In genomic region chr2:151049746-151050145, GRCh38 we compare ENCODE assay signal across 19 cellular contexts.
A peak's percentile ranks its signal among the peaks of the same experiment; 100 is the strongest.
DNase-seq lines count a peak whose midpoint lies in the region; ATAC-seq, FAIRE-seq and TF ChIP-seq lines count a peak whose summit lies in the region.
"Had no signal": no experiment of that assay in that cellular context is flagged by ENCODE, and none has a peak within 500 bp of the region (broad histone marks: within the 10 kb centered on the region; RNA-seq: fewer than 3 reads in every experiment).

No MANE protein-coding gene starts in this region.

- H3K9ac ChIP-seq in endothelial cell of umbilical vein (replicated peaks; ENCODE audit: extremely low read depth, insufficient read depth, low read length) (no peak overlapping the region), liver (ENCODE audit: low read depth in 1 of 2, low read length in 2 of 2) (no peak overlapping the region)

- no peak overlapping the region for H3K4me2 ChIP-seq in endothelial cell of umbilical vein (ENCODE audit: insufficient read depth, low read length)

- H3K4me3 ChIP-seq in endothelial cell of umbilical vein (replicated peaks in 1 of 3; ENCODE audit: insufficient read depth in 1 of 3, low read depth in 1 of 3, low read length in 3 of 3) (no peak overlapping the region), liver (ENCODE audit: low read depth in 1 of 3, low read length in 3 of 3) (no peak overlapping the region), dorsolateral prefrontal cortex (no peak overlapping the region)
- H3K4me3 ChIP-seq: gastroesophageal sphincter, mucosa of descending colon had no signal

- CTCF ChIA-PET in endothelial cell of umbilical vein (lab: Charles Lee) = interaction anchor here (1.4 to 2.5 kb wide), 3 partner anchors 18 to 1453 kb away, joined by 4 to 50 read pairs (median 10); no protein-coding TSS in a partner anchor

- no peaks in the 10 kb centered on the region for H4K20me1 ChIP-seq in endothelial cell of umbilical vein (replicated peaks; ENCODE audit: control insufficient read depth, extremely low read depth, insufficient read depth, low read length)

- TF ChIP-seq RAD21 in liver (IDR thresholded peaks at IDR 0.05) = peak in 1 of 2 donors; percentile 53

- no peak overlapping the region for H3K27ac ChIP-seq in endothelial cell of umbilical vein (ENCODE audit: insufficient read depth, low read depth, low read length)
- peak overlapping the region in 1 of 2 donors; percentile 13 for H3K27ac ChIP-seq in liver (ENCODE audit: low read depth in 1 of 2, low read length in 2 of 2)
- no peak overlapping the region for H3K27ac ChIP-seq in dorsolateral prefrontal cortex
- H3K27ac ChIP-seq: gastroesophageal sphincter had no signal

- dilution Hi-C loops in endothelial cell of umbilical vein (cut with MboI; ENCODE audit: extremely low pct_ligation_motif_present, low sequenced_read_pairs) = no loop called here

- intact Hi-C loops in endothelial cell of umbilical vein (cut with micrococcal nuclease) (loop anchor here (2.0 to 5.0 kb wide), 3 partner anchors 189 to 907 kb away; partner anchors contain the start of gene RND3), dorsolateral prefrontal cortex (cut with DNase I) (loop anchor here (5.0 kb wide), 1 partner anchor 1452 kb away; no protein-coding TSS in a partner anchor)

- no TSS peak for BruUV-seq in endothelial cell of umbilical vein (replicated peaks; lab: Mats Ljungman, UMichigan)

- H3K9me1 ChIP-seq in endothelial cell of umbilical vein (replicated peaks; ENCODE audit: control insufficient read depth, extremely low read depth, insufficient read depth, low read length) = no peaks in the 10 kb centered on the region

- 25% methylated on average over 1 of the region's 1 CpG for WGBS in liver

- H3K4me1 ChIP-seq in endothelial cell of umbilical vein (ENCODE audit: control insufficient read depth, extremely low read depth, insufficient read depth, low read length) (no peaks in the 10 kb centered on the region), liver (ENCODE audit: control insufficient read depth in 4 of 4, insufficient read depth in 4 of 4, low read length in 3 of 4) (peaks cover 3 to 14% (median 7%) of the 10 kb centered on the region in 4 donors)
- H3K4me1 ChIP-seq: BE2C, gastroesophageal sphincter had no signal

- H3K27me3 ChIP-seq in endothelial cell of umbilical vein (ENCODE audit: control insufficient read depth in 2 of 2, insufficient read depth in 2 of 2, low read length in 2 of 2) = no peaks in the 10 kb centered on the region
- H3K27me3 ChIP-seq in liver (ENCODE audit: control insufficient read depth in 4 of 4, insufficient read depth in 4 of 4, low read length in 3 of 4) = no peaks in the 10 kb centered on the region
- peaks cover 0 to 9% (median 0%) of the 10 kb centered on the region in 45 donors for H3K27me3 ChIP-seq in dorsolateral prefrontal cortex
- H3K27me3 ChIP-seq: BE2C, gastroesophageal sphincter had no signal

- no peak for TF ChIP-seq POLR2A in endothelial cell of umbilical vein (IDR thresholded peaks at IDR 0.05; ENCODE audit: low read depth, low read length)

- no peaks in the 10 kb centered on the region for H3K36me3 ChIP-seq in endothelial cell of umbilical vein (ENCODE audit: control insufficient read depth in 2 of 2, extremely low read depth in 1 of 2, insufficient read depth in 2 of 2, low read length in 2 of 2)
- no peaks in the 10 kb centered on the region for H3K36me3 ChIP-seq in liver (ENCODE audit: control insufficient read depth in 4 of 4, insufficient read depth in 3 of 4, low read depth in 1 of 4, low read length in 3 of 4)
- H3K36me3 ChIP-seq: BE2C, gastroesophageal sphincter had no signal

- DNase-seq in EH (ENCODE audit: low read depth) (peak; percentile 61), RCC 7860 (ENCODE audit: low spot score) (peak; percentile 82), endothelial cell of umbilical vein (ENCODE audit: low read depth, low spot score) (peak; percentile 13), dorsolateral prefrontal cortex (no peak)
- DNase-seq in activated CD8-positive, alpha-beta memory T cell treated with anti-CD3 and anti-CD28 coated beads for 24 hours = no peak
- no peak for DNase-seq in stimulated activated CD4-positive, alpha-beta T cell treated with anti-CD3 and anti-CD28 coated beads, Interleukin-12 subunit alpha, Interleukin-12 subunit beta, amount 100 ng/mL, for 4 hours
- DNase-seq: activated CD4-positive, alpha-beta T cell treated with anti-CD3 and anti-CD28 coated beads for 48 hours; activated naive CD8-positive, alpha-beta T cell treated with anti-CD3 and anti-CD28 coated beads, Interleukin-2, amount 50 U/mL, for 24 hours; activated T-cell treated with anti-CD3 and anti-CD28 coated beads, Interleukin-2, amount 50 U/mL, for 4 hours; BE2C; H9; mucosa of descending colon; NCI-H2029; RPMI8226; substantia nigra; T-helper 2 cell had no signal

- H3K9me3 ChIP-seq in endothelial cell of umbilical vein (replicated peaks; ENCODE audit: control insufficient read depth, insufficient read depth, low read length) (no peaks in the 10 kb centered on the region), liver (ENCODE audit: control insufficient read depth in 4 of 4, low read length in 3 of 4) (no peaks in the 10 kb centered on the region)
- H3K9me3 ChIP-seq: BE2C, gastroesophageal sphincter, mucosa of descending colon had no signal

- no peak for ATAC-seq in GM18907 (IDR thresholded peaks at IDR 0.05; ENCODE audit: unreplicated experiment)
- ATAC-seq: activated naive CD8-positive, alpha-beta T cell treated with anti-CD3 and anti-CD28 coated beads, Interleukin-2, amount 50 U/mL, for 24 hours; activated T-cell treated with anti-CD3 and anti-CD28 coated beads, Interleukin-2, amount 50 U/mL, for 4 hours; gastroesophageal sphincter; mucosa of descending colon had no signal

- POLR2A ChIA-PET in endothelial cell of umbilical vein (lab: Charles Lee) = no interaction called here

- H3K79me2 ChIP-seq in endothelial cell of umbilical vein (ENCODE audit: control insufficient read depth, insufficient read depth, low read length) = no peaks in the 10 kb centered on the region

- no peak for TF ChIP-seq CTCF in endothelial cell of umbilical vein (IDR thresholded peaks at IDR 0.05; ENCODE audit: extremely low read depth in 1 of 2, insufficient read depth in 1 of 2, low read depth in 1 of 2, low read length in 2 of 2)
- no peak for TF ChIP-seq CTCF in liver (IDR thresholded peaks at IDR 0.05; ENCODE audit: low read depth, low read length, missing input control)
- TF ChIP-seq CTCF in dorsolateral prefrontal cortex (IDR thresholded peaks at IDR 0.05 in 54 of 56, conservative IDR thresholded peaks at IDR 0.05 in 2 of 56; ENCODE audit: low read depth in 1 of 56, partially characterized antibody in 56 of 56) = no peak

- FAIRE-seq in RCC 7860 (lab: Jason Lieb, UNC) (peak; percentile 42), endothelial cell of umbilical vein (lab: Jason Lieb, UNC) (peak; percentile 4)

- no peak overlapping the region for H2AFZ ChIP-seq in endothelial cell of umbilical vein (ENCODE audit: low read depth, low read length)

TF ChIP-seq in endothelial cell of umbilical vein, 7 proteins besides CTCF, POLR2A, EP300 and RAD21:
- TF ChIP-seq EZH2 (IDR thresholded peaks at IDR 0.05; ENCODE audit: borderline replicate concordance, low read depth, low read length, severe bottlenecking) (no peak), MAX (IDR thresholded peaks at IDR 0.05; ENCODE audit: insufficient read depth, insufficient read length) (no peak), FOS (IDR thresholded peaks at IDR 0.05; ENCODE audit: borderline replicate concordance, insufficient read depth, low read length) (peak; percentile 14)

TF ChIP-seq in liver, 16 proteins besides CTCF, POLR2A, EP300 and RAD21 (continues in another document):
- TF ChIP-seq FOXA1 (IDR thresholded peaks at IDR 0.05) = no peak
- no peak for TF ChIP-seq EGR1 (IDR thresholded peaks at IDR 0.05; ENCODE audit: low read depth in 2 of 2)
- TF ChIP-seq, protein P1, sequence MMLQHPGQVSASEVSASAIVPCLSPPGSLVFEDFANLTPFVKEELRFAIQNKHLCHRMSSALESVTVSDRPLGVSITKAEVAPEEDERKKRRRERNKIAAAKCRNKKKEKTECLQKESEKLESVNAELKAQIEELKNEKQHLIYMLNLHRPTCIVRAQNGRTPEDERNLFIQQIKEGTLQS (IDR thresholded peaks at IDR 0.05) = peak; percentile 86
- no peak for TF ChIP-seq GABPA (IDR thresholded peaks at IDR 0.05 in 1 of 2, conservative IDR thresholded peaks at IDR 0.05 in 1 of 2)
- no peak for TF ChIP-seq MAX (IDR thresholded peaks at IDR 0.05)
- TF ChIP-seq RXRA (IDR thresholded peaks at IDR 0.05) = peak; percentile 43 to 82
- peak; percentile 83 to 95 for TF ChIP-seq HNF4A (conservative IDR thresholded peaks at IDR 0.05)
- peak; percentile 24 for TF ChIP-seq REST (IDR thresholded peaks at IDR 0.05)
- TF ChIP-seq NR2F2 (IDR thresholded peaks at IDR 0.05) = no peak
- peak; percentile 20 for TF ChIP-seq HNF4G (IDR thresholded peaks at IDR 0.05)
- TF ChIP-seq TAF1 (conservative IDR thresholded peaks at IDR 0.05) = no peak
- TF ChIP-seq YY1 (IDR thresholded peaks at IDR 0.05) = peak; percentile 50
- TF ChIP-seq JUND (IDR thresholded peaks at IDR 0.05) = peak; percentile 93 to 99

Comparison
In these comparisons a context has a peak if more than half of its experiments do, and no peak if none do; other contexts are left out.
1. DNase-seq: peak in EH (single experiment), RCC 7860 (single experiment) and endothelial cell of umbilical vein (single experiment); none in dorsolateral prefrontal cortex (0 of 10), activated CD8-positive, alpha-beta memory T cell treated with anti-CD3 and anti-CD28 coated beads for 24 hours (single experiment) and stimulated activated CD4-positive, alpha-beta T cell treated with anti-CD3 and anti-CD28 coated beads, Interleukin-12 subunit alpha, Interleukin-12 subunit beta, amount 100 ng/mL, for 4 hours (single experiment).